In genomic region chr13:28141542-28141941, GRCh38 we compare ENCODE assay signal across 11 cellular contexts. TPM values are rescaled to one million over a fixed set of nuclear protein-coding genes. Genes with fewer than 3 reads are reported as not detected.
DNase-seq lines count a peak whose midpoint lies in the region; ATAC-seq, FAIRE-seq and TF ChIP-seq lines count a peak whose summit lies in the region.
"Not testable (repeated sequence)": the region's sequence is repeated elsewhere in the genome, so short reads cannot be mapped to it uniquely, and the experiment has no call there.
"Had no signal": no experiment of that assay in that cellular context is flagged by ENCODE, and none has a peak within 500 bp of the region (broad histone marks: within the 10 kb centered on the region; RNA-seq: fewer than 3 reads in every experiment).

No MANE protein-coding gene starts in this region.

- ATAC-seq in A549; effector memory CD8-positive, alpha-beta T cell (replicated peaks): not testable (repeated sequence)

- H3K4me3 ChIP-seq in A549; WERI-Rb-1 (ENCODE audit: low read depth, low read length); mesenchymal stem cell (ENCODE audit: insufficient read depth in 1 of 2, low read depth in 1 of 2, low read length in 2 of 2): not testable (repeated sequence)
- peak overlapping the region; percentile 95 for H3K4me3 ChIP-seq in Loucy (ENCODE audit: low read length, poor library complexity, severe bottlenecking)

- peak overlapping the region; percentile 81 for H3K4me3 Mint-ChIP-seq in activated naive CD8-positive, alpha-beta T cell
- H3K4me3 Mint-ChIP-seq in effector memory CD8-positive, alpha-beta T cell: peak overlapping the region; percentile 39 to 56
- H3K4me3 Mint-ChIP-seq in progenitor cell of endocrine pancreas (ENCODE audit: low read depth): peak overlapping the region; percentile 12

- not testable (repeated sequence) for H3K9me3 ChIP-seq in A549; Loucy (ENCODE audit: insufficient read depth, low read depth, low read length); WERI-Rb-1 (ENCODE audit: severe bottlenecking); mesenchymal stem cell (ENCODE audit: control insufficient read depth, low read length)

- not testable (repeated sequence) for TF ChIP-seq CTCF in A549 (IDR thresholded peaks at IDR 0.05); Loucy (conservative IDR thresholded peaks at IDR 0.05; ENCODE audit: low read length); WERI-Rb-1 (IDR thresholded peaks at IDR 0.05; ENCODE audit: low read depth, low read length); progenitor cell of endocrine pancreas (IDR thresholded peaks at IDR 0.05; ENCODE audit: unreplicated experiment)

- not testable (repeated sequence) for H3K18ac ChIP-seq in mesenchymal stem cell (ENCODE audit: low read depth in 1 of 2, low read length in 2 of 2)

- not testable (repeated sequence) for H3K36me3 ChIP-seq in Loucy (ENCODE audit: insufficient read depth, low read length); WERI-Rb-1; mesenchymal stem cell (ENCODE audit: control insufficient read depth in 1 of 2, insufficient read depth in 2 of 2, low read depth in 1 of 2, low read length in 2 of 2)

- H3K79me2 ChIP-seq in Loucy (ENCODE audit: insufficient read depth, low read length): peaks cover 86% of the 10 kb centered on the region

- POLR2A ChIA-PET in A549 (lab: Yijun Ruan, JAX): not testable (repeated sequence)

- not testable (repeated sequence) for H3K23ac ChIP-seq in mesenchymal stem cell (ENCODE audit: low read length in 2 of 2)

- not testable (repeated sequence) for H2BK12ac ChIP-seq in mesenchymal stem cell (ENCODE audit: low read length in 2 of 2)

- not testable (repeated sequence) for H3K36me3 Mint-ChIP-seq in activated naive CD8-positive, alpha-beta T cell; progenitor cell of endocrine pancreas (ENCODE audit: insufficient read depth)
- peaks cover 51% of the 10 kb centered on the region for H3K36me3 Mint-ChIP-seq in effector memory CD8-positive, alpha-beta T cell (ENCODE audit: insufficient read depth)

- H3K14ac ChIP-seq in mesenchymal stem cell (ENCODE audit: low read length in 2 of 2): not testable (repeated sequence)

- not testable (repeated sequence) for H3K9me3 Mint-ChIP-seq in activated naive CD8-positive, alpha-beta T cell (ENCODE audit: low read depth); effector memory CD8-positive, alpha-beta T cell; progenitor cell of endocrine pancreas (ENCODE audit: low read depth)

- not testable (repeated sequence) for H3K79me1 ChIP-seq in mesenchymal stem cell (replicated peaks; ENCODE audit: low read length, poor library complexity, severe bottlenecking)

- H3K27ac Mint-ChIP-seq in activated naive CD8-positive, alpha-beta T cell: peak overlapping the region; percentile 73
- peak overlapping the region in 1 of 2 donors; percentile 47 for H3K27ac Mint-ChIP-seq in effector memory CD8-positive, alpha-beta T cell
- peak overlapping the region; percentile 93 for H3K27ac Mint-ChIP-seq in progenitor cell of endocrine pancreas

- H2BK5ac ChIP-seq in mesenchymal stem cell (ENCODE audit: low read depth, low read length, poor library complexity, severe bottlenecking): not testable (repeated sequence)

- not testable (repeated sequence) for H3K27ac ChIP-seq in A549; WERI-Rb-1; mesenchymal stem cell (ENCODE audit: low read length, poor library complexity, severe bottlenecking)

- not testable (repeated sequence) for TF ChIP-seq POLR2A in A549 (IDR thresholded peaks at IDR 0.05; ENCODE audit: low read length)

- H3K9ac ChIP-seq in Loucy (ENCODE audit: low read depth, low read length, poor library complexity, severe bottlenecking): peak overlapping the region; percentile 38
- peak overlapping the region; percentile 0 for H3K9ac ChIP-seq in mesenchymal stem cell (ENCODE audit: low read length)

- H3K4ac ChIP-seq in mesenchymal stem cell (ENCODE audit: low read depth in 1 of 2, low read length in 2 of 2): not testable (repeated sequence)

- not testable (repeated sequence) for H3K9me2 ChIP-seq in Loucy (replicated peaks; ENCODE audit: low read depth, low read length)

- not testable (repeated sequence) for H4K8ac ChIP-seq in mesenchymal stem cell (ENCODE audit: low read length)

- WGBS in A549 (ENCODE audit: missing lambda C conversion rate): 94% methylated on average over 10 of the region's 10 CpGs
- 67% methylated on average over 10 of the region's 10 CpGs for WGBS in mesenchymal stem cell

- H3K4me1 Mint-ChIP-seq in activated naive CD8-positive, alpha-beta T cell (ENCODE audit: low read depth): peaks cover 63% of the 10 kb centered on the region
- H3K4me1 Mint-ChIP-seq in effector memory CD8-positive, alpha-beta T cell (ENCODE audit: low read depth in 2 of 2): peaks cover 27 to 57% of the 10 kb centered on the region in 2 donors
- H3K4me1 Mint-ChIP-seq in progenitor cell of endocrine pancreas (ENCODE audit: low read depth): peaks cover 36% of the 10 kb centered on the region

- H3K27me3 ChIP-seq in Loucy (ENCODE audit: insufficient read depth, low read length, poor library complexity, severe bottlenecking); WERI-Rb-1 (ENCODE audit: insufficient read depth, low read depth, severe bottlenecking); mesenchymal stem cell (ENCODE audit: control insufficient read depth in 1 of 2, insufficient read depth in 1 of 2, low read length in 2 of 2): not testable (repeated sequence)

- not testable (repeated sequence) for H3F3A ChIP-seq in Loucy (ENCODE audit: low read depth)

- DNase-seq in A549 (ENCODE audit: low read depth in 1 of 2, low spot score in 1 of 2); effector memory CD8-positive, alpha-beta T cell; mesenchymal stem cell; progenitor cell of endocrine pancreas (ENCODE audit: low spot score, unreplicated experiment): not testable (repeated sequence)
- DNase-seq in ELF-1 (ENCODE audit: low read depth, low spot score): peak; percentile 55
- peak; percentile 50 for DNase-seq in WERI-Rb-1

- H2AFZ ChIP-seq in Loucy (ENCODE audit: low read length); mesenchymal stem cell (ENCODE audit: low read depth, low read length): not testable (repeated sequence)

- not testable (repeated sequence) for H3K27me3 Mint-ChIP-seq in activated naive CD8-positive, alpha-beta T cell; effector memory CD8-positive, alpha-beta T cell; progenitor cell of endocrine pancreas

- not testable (repeated sequence) for H2BK15ac ChIP-seq in mesenchymal stem cell (ENCODE audit: low read depth, poor library complexity, severe bottlenecking)

- CTCF ChIA-PET in A549 (lab: Yijun Ruan, JAX): not testable (repeated sequence)

- not testable (repeated sequence) for FAIRE-seq in A549 (lab: Jason Lieb, UNC)

- H4K91ac ChIP-seq in mesenchymal stem cell (ENCODE audit: low read length): not testable (repeated sequence)

- not testable (repeated sequence) for TF ChIP-seq RAD21 in A549 (conservative IDR thresholded peaks at IDR 0.05 in 1 of 2, IDR thresholded peaks at IDR 0.05 in 1 of 2)

- H4K20me1 ChIP-seq in Loucy (ENCODE audit: insufficient read depth, low read length, poor library complexity, severe bottlenecking): peaks cover 72% of the 10 kb centered on the region

- H3K4me2 ChIP-seq in A549 (peak overlapping the region; percentile 97; the same call in 1 of the 3 replicates), Loucy (ENCODE audit: low read depth, low read length, poor library complexity, severe bottlenecking) (peak overlapping the region; percentile 92)
- H3K4me2 ChIP-seq in mesenchymal stem cell (ENCODE audit: low read length, poor library complexity, severe bottlenecking): not testable (repeated sequence)

- TF ChIP-seq EP300 in A549 (IDR thresholded peaks at IDR 0.05): not testable (repeated sequence)

- not testable (repeated sequence) for H2BK120ac ChIP-seq in mesenchymal stem cell (ENCODE audit: low read depth, low read length)

- H2AK5ac ChIP-seq in mesenchymal stem cell (ENCODE audit: low read length, severe bottlenecking): not testable (repeated sequence)

- H3K4me1 ChIP-seq in A549 (peaks cover 16% of the 10 kb centered on the region; the same call in 2 of the 3 replicates), Loucy (ENCODE audit: insufficient read depth, low read length, poor library complexity, severe bottlenecking) (peaks cover 52% of the 10 kb centered on the region)
- not testable (repeated sequence) for H3K4me1 ChIP-seq in mesenchymal stem cell (ENCODE audit: control insufficient read depth, insufficient read depth, low read depth, low read length)

RNA-seq across cellular contexts. Expression of gene PAN3, which starts 3.2 kb away (rescaled TPM):
- 13.9 and 14.6 TPM in 2 replicates for polyA plus RNA-seq in A549 (2011; rRNA removed)
- 2.1 and 3.1 TPM in 2 replicates for polyA plus RNA-seq in A549 (2012; cell fraction: cytosol; rRNA removed)
- polyA plus RNA-seq in A549 (2012; cell fraction: nucleus; rRNA removed): 2.7 and 4.7 TPM in 2 replicates
- 5.9 to 6.6 TPM (median 6.2 TPM) in 3 replicates for polyA plus RNA-seq in A549 (2017; fragmentation: RNase III; extraction: RNeasy Plus Mini Kit Qiagen cat#74134 plus additional on column Dnase treatment)
- polyA minus RNA-seq in A549 (2011; rRNA and poly(A)+ RNA removed): 23.1 and 24.3 TPM in 2 replicates
- 11.9 TPM for polyA plus RNA-seq in mesenchymal stem cell (2013, experiment 1 of 2)
- 11.7 TPM for polyA plus RNA-seq in mesenchymal stem cell (2013, experiment 2 of 2)
- 55.9 and 59.0 TPM in 2 replicates for total RNA-seq in progenitor cell of endocrine pancreas

RNA-seq across cellular contexts. Expression of gene FLT3, which starts 41.2 kb away (rescaled TPM):
- polyA plus RNA-seq in A549 (2011; rRNA removed) (not detected in 2 replicates), A549 (2017; fragmentation: RNase III; extraction: RNeasy Plus Mini Kit Qiagen cat#74134 plus additional on column Dnase treatment) (not detected in 3 replicates)
- polyA plus RNA-seq in A549 (2012; cell fraction: cytosol; rRNA removed): not detected in 2 replicates
- not detected in 2 replicates for polyA plus RNA-seq in A549 (2012; cell fraction: nucleus; rRNA removed)
- polyA minus RNA-seq in A549 (2011; rRNA and poly(A)+ RNA removed): not detected in 2 replicates
- polyA plus RNA-seq in mesenchymal stem cell (2013, experiment 1 of 2): not detected
- 0.01 TPM for polyA plus RNA-seq in mesenchymal stem cell (2013, experiment 2 of 2)
- 0.09 and 0.17 TPM in 2 replicates for total RNA-seq in progenitor cell of endocrine pancreas
- total RNA-seq: activated CD8-positive, alpha-beta memory T cell treated with anti-CD3 and anti-CD28 coated beads for 36 hours; HT1080; SJCRH30 had no signal

Comparison
In these comparisons a context has a peak if more than half of its experiments do, and no peak if none do; other contexts are left out.
1. H3K4me3 Mint-ChIP-seq: peak in every context shown above with its lines; median percentile 81 in activated naive CD8-positive, alpha-beta T cell; 48 in effector memory CD8-positive, alpha-beta T cell; 12 in progenitor cell of endocrine pancreas.